ENCODE assay signal across 19 cellular contexts in the genomic region with DNA sequence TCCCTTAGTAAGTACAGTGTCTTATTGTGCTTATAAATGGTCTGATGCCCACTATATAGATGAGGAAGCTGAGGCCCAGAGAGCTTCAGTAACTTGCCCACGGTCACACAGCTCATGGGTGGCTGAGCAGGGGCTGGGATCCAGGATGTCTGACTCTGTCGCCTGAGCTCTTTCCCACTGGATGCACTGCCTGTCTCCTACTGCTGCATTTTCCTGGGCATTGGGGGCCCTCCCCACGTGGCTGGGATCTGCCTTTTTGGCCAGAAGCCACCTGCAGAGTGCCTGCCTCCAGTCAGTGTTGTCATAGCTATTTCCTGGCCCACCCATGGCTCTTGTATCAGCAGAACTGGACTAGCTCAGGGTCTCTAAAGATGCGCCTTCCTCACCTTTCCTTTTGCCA.
"Had no signal": no experiment of that assay in that cellular context is flagged by ENCODE, and none has a peak within 500 bp of the region (broad histone marks: within the 10 kb centered on the region; RNA-seq: fewer than 3 reads in every experiment).

No MANE protein-coding gene starts in this region.

- DNase-seq: IMR-90, Karpas-422, KG1, MG63, NCI-H1092, NCI-H1105 treated with DMSO at 0.1 percent for 48 hours, NCI-H1417 treated with DMSO at 0.1 percent for 48 hours, NCI-H146, NCI-H1694 treated with DMSO at 0.1 percent for 48 hours, NCI-H1930, NCI-H2081 treated with DMSO at 0.1 percent for 48 hours, NCI-H2171, NCI-H226, NCI-H446, NCI-H510A, NCI-H524 treated with DMSO at 0.1 percent for 48 hours, NCI-H82, Right ventricle myocardium superior, SIG-M5 had no signal
